Comparison of ENCODE assay signal across 8 cellular contexts in genomic region chr2:108652187-108652931, GRCh38.
DNase-seq lines count a peak whose midpoint lies in the region; ATAC-seq and TF ChIP-seq lines count a peak whose summit lies in the region.
"Not testable (repeated sequence)": the region's sequence is repeated elsewhere in the genome, so short reads cannot be mapped to it uniquely, and the experiment has no call there.

No MANE protein-coding gene starts in this region.

- not testable (repeated sequence) for H3K36me3 Mint-ChIP-seq in central memory CD8-positive, alpha-beta T cell (ENCODE audit: insufficient read depth)

- not testable (repeated sequence) for H3K27me3 Mint-ChIP-seq in central memory CD8-positive, alpha-beta T cell

- H3K9ac ChIP-seq in OCI-LY1 (ENCODE audit: low read length): not testable (repeated sequence)

- peaks cover 23% of the 10 kb centered on the region for H3K4me1 ChIP-seq in OCI-LY1 (ENCODE audit: insufficient read depth, low read length, severe bottlenecking)

- not testable (repeated sequence) for H3K27ac Mint-ChIP-seq in central memory CD8-positive, alpha-beta T cell (ENCODE audit: low read depth)

- not testable (repeated sequence) for H4K20me1 ChIP-seq in OCI-LY1 (ENCODE audit: insufficient read depth, low read length)

- H3K27me3 ChIP-seq in OCI-LY1 (ENCODE audit: insufficient read depth, low read length): not testable (repeated sequence)

- H3F3A ChIP-seq in OCI-LY1 (ENCODE audit: insufficient read depth, low read length): not testable (repeated sequence)

- H3K9me3 Mint-ChIP-seq in central memory CD8-positive, alpha-beta T cell: not testable (repeated sequence)

- H2AFZ ChIP-seq in OCI-LY1 (ENCODE audit: low read length): not testable (repeated sequence)

- not testable (repeated sequence) for H3K4me3 ChIP-seq in OCI-LY1 (ENCODE audit: low read depth, low read length, poor library complexity, severe bottlenecking)

- not testable (repeated sequence) for H3K79me2 ChIP-seq in OCI-LY1 (ENCODE audit: insufficient read depth, low read length)

- H3K4me1 Mint-ChIP-seq in central memory CD8-positive, alpha-beta T cell: peaks cover 41% of the 10 kb centered on the region

- H3K4me3 Mint-ChIP-seq in central memory CD8-positive, alpha-beta T cell: peak overlapping the region; percentile 45

- H3K4me2 ChIP-seq in OCI-LY1 (ENCODE audit: low read length): not testable (repeated sequence)

- peak overlapping the region; percentile 74 for H3K27ac ChIP-seq in OCI-LY1 (ENCODE audit: low read depth, low read length, poor library complexity, severe bottlenecking)

- TF ChIP-seq CTCF in OCI-LY1 (IDR thresholded peaks at IDR 0.05; ENCODE audit: low read length): not testable (repeated sequence)

- DNase-seq in DMS53 (lab: John Stamatoyannopoulos, UW): peak; percentile 33
- peak; percentile 34 to 53 for DNase-seq in activated CD4-positive, alpha-beta T cell treated with anti-CD3 and anti-CD28 coated beads, Interleukin-2, amount 50 U/mL, for 48 hours
- DNase-seq in central memory CD8-positive, alpha-beta T cell (ENCODE audit: low spot score in 2 of 2): not testable (repeated sequence)
- peak; percentile 59 for DNase-seq in left kidney (ENCODE audit: low read depth, low spot score)
- DNase-seq in stimulated activated CD4-positive, alpha-beta T cell treated with anti-CD3 and anti-CD28 coated beads, TNF-alpha, amount 100 ng/mL, for 1 hour (ENCODE audit: low read depth in 3 of 3, low spot score in 1 of 3): peak; percentile 2 to 6 (median 5)

- not testable (repeated sequence) for H3K9me3 ChIP-seq in OCI-LY1 (ENCODE audit: low read length)

- peak; percentile 95 for ATAC-seq in GM21381 (IDR thresholded peaks at IDR 0.05; ENCODE audit: unreplicated experiment)
- ATAC-seq in HG03135 (IDR thresholded peaks at IDR 0.05; ENCODE audit: unreplicated experiment): peak; percentile 94
- peak; percentile 90 for ATAC-seq in central memory CD8-positive, alpha-beta T cell (replicated peaks; ENCODE audit: extremely low read depth, poor library complexity, severe bottlenecking)

- H3K36me3 ChIP-seq in OCI-LY1 (ENCODE audit: insufficient read depth, low read length): not testable (repeated sequence)

- H3K9me2 ChIP-seq in OCI-LY1 (ENCODE audit: low read depth, low read length): not testable (repeated sequence)
